In genomic region chr2:157404363-157404762, GRCh38 we compare ENCODE assay signal across 8 cellular contexts. TPM values are rescaled to one million over a fixed set of nuclear protein-coding genes. Genes with fewer than 3 reads are reported as not detected.
A peak's percentile ranks its signal among the peaks of the same experiment; 100 is the strongest.
DNase-seq lines count a peak whose midpoint lies in the region; ATAC-seq and TF ChIP-seq lines count a peak whose summit lies in the region.

No MANE protein-coding gene starts in this region.

- peaks cover 63% of the 10 kb centered on the region for H3K36me3 Mint-ChIP-seq in CD8-positive, alpha-beta T cell
- H3K36me3 Mint-ChIP-seq in natural killer cell, result no peaks in the 10 kb centered on the region

- no peaks in the 10 kb centered on the region for H3K27me3 Mint-ChIP-seq in CD8-positive, alpha-beta T cell (ENCODE audit: low read depth)
- no peaks in the 10 kb centered on the region for H3K27me3 Mint-ChIP-seq in natural killer cell (ENCODE audit: low read depth in 2 of 2)

- ATAC-seq in CD8-positive, alpha-beta T cell, result peak; percentile 92
- ATAC-seq in GM21390 (IDR thresholded peaks at IDR 0.05; ENCODE audit: unreplicated experiment) (peak; percentile 97), natural killer cell (peak; percentile 91 to 98 (median 94))

- no peaks in the 10 kb centered on the region for H3K27me3 ChIP-seq in CD8-positive, alpha-beta T cell (ENCODE audit: insufficient read depth, low read length)
- H3K27me3 ChIP-seq in dorsolateral prefrontal cortex, result no peaks in the 10 kb centered on the region

- peak overlapping the region; percentile 99 for H3K27ac Mint-ChIP-seq in CD8-positive, alpha-beta T cell
- peak overlapping the region; percentile 77 to 86 for H3K27ac Mint-ChIP-seq in natural killer cell

- H3K9me3 Mint-ChIP-seq in CD8-positive, alpha-beta T cell, result peaks cover 40% of the 10 kb centered on the region
- peaks cover 0 to 3% of the 10 kb centered on the region in 2 donors for H3K9me3 Mint-ChIP-seq in natural killer cell

- no peak overlapping the region for H3K4me3 ChIP-seq in CD8-positive, alpha-beta T cell (ENCODE audit: low read depth, low read length)
- no peak overlapping the region for H3K4me3 ChIP-seq in dorsolateral prefrontal cortex

- H3K36me3 ChIP-seq in CD8-positive, alpha-beta T cell (ENCODE audit: insufficient read depth, low read length), result no peaks in the 10 kb centered on the region

- peak overlapping the region; percentile 44 for H3K4me3 Mint-ChIP-seq in CD8-positive, alpha-beta T cell
- peak overlapping the region; percentile 71 for H3K4me3 Mint-ChIP-seq in natural killer cell

- POLR2A ChIA-PET in CD8-positive, alpha-beta T cell (lab: Charles Lee), result interaction anchor here (0.5 to 6.1 kb wide), 19 partner anchors 10 to 77 kb away, joined by 3 to 83 read pairs (median 5); partner anchors contain the start of gene CYTIP

- DNase-seq in CD8-positive, alpha-beta T cell, result peak; percentile 56 to 84 (median 72)
- peak; percentile 0 for DNase-seq in HK-2 (ENCODE audit: unreplicated experiment)
- peak; percentile 39 for DNase-seq in activated T-cell treated with anti-CD3 and anti-CD28 coated beads for 4 hours
- no peak for DNase-seq in natural killer cell
- DNase-seq in erythroblast (lab: John Stamatoyannopoulos, UW), result no peak
- DNase-seq in dorsolateral prefrontal cortex, result no peak
- DNase-seq in cardiac septum (ENCODE audit: low spot score), result no peak

- H3K4me1 ChIP-seq in CD8-positive, alpha-beta T cell (ENCODE audit: insufficient read depth, low read length), result peaks cover 55% of the 10 kb centered on the region

- no peak for TF ChIP-seq CTCF in CD8-positive, alpha-beta T cell (IDR thresholded peaks at IDR 0.05)
- TF ChIP-seq CTCF in natural killer cell (IDR thresholded peaks at IDR 0.05) (no peak), dorsolateral prefrontal cortex (IDR thresholded peaks at IDR 0.05 in 54 of 56, conservative IDR thresholded peaks at IDR 0.05 in 2 of 56; ENCODE audit: low read depth in 1 of 56, partially characterized antibody in 56 of 56) (no peak)

- CTCF ChIA-PET in CD8-positive, alpha-beta T cell (lab: Charles Lee), result interaction anchor here (0.7 to 3.0 kb wide), 15 partner anchors 10 to 102 kb away, joined by 3 to 26 read pairs (median 5); partner anchors contain the start of gene CYTIP

- peaks cover 69% of the 10 kb centered on the region for H3K4me1 Mint-ChIP-seq in CD8-positive, alpha-beta T cell (ENCODE audit: low read depth)
- peaks cover 51 to 56% of the 10 kb centered on the region in 2 donors for H3K4me1 Mint-ChIP-seq in natural killer cell

- intact Hi-C loops in CD8-positive, alpha-beta T cell (cut with DNase I, micrococcal nuclease), result loop anchor here (1.0 to 5.0 kb wide), 7 partner anchors 9 to 78 kb away; partner anchors contain the start of gene ERMN (in 1 of the 2)
- intact Hi-C loops in natural killer cell (cut with micrococcal nuclease) (loop anchor here (1.0 to 5.0 kb wide), 3 partner anchors 9 to 38 kb away; partner anchors contain the start of gene CYTIP), dorsolateral prefrontal cortex (cut with DNase I) (no loop called here), cardiac septum (cut with DNase I) (no loop called here)

- H3K27ac ChIP-seq in CD8-positive, alpha-beta T cell (ENCODE audit: low read depth, low read length), result peak overlapping the region; percentile 65
- H3K27ac ChIP-seq in dorsolateral prefrontal cortex, result no peak overlapping the region

- no peak for TF ChIP-seq POLR2A in erythroblast (IDR thresholded peaks at IDR 0.05; ENCODE audit: low read length)

- H3K9me3 ChIP-seq in CD8-positive, alpha-beta T cell (ENCODE audit: low read length), result no peaks in the 10 kb centered on the region

RNA-seq across cellular contexts. Expression of gene CYTIP, which starts 39.5 kb away (rescaled TPM):
- 100 to 1,000 TPM; 425 to 430 TPM for total RNA-seq in CD8-positive, alpha-beta T cell
- 100 to 1,000 TPM; 276 to 363 (median 357) TPM for total RNA-seq in natural killer cell
- 1 to 10 TPM in 99 of 120 experiments, under 1 TPM in 19, not detected in 2; 0.40 to 9.7 (median 1.8) TPM for total RNA-seq in dorsolateral prefrontal cortex
- total RNA-seq in cardiac septum, result 2.5 TPM

Comparison
In these comparisons a context has a peak if more than half of its experiments do, and no peak if none do; other contexts are left out.
1. DNase-seq: peak in CD8-positive, alpha-beta T cell (7 of 7), HK-2 (single experiment) and activated T-cell treated with anti-CD3 and anti-CD28 coated beads for 4 hours (single experiment); none in natural killer cell (single experiment), erythroblast (0 of 2), dorsolateral prefrontal cortex (0 of 10) and cardiac septum (single experiment).
2. RNA of gene CYTIP, which starts 39.5 kb away (total RNA-seq): 425 to 430 TPM in CD8-positive, alpha-beta T cell and 276 to 363 TPM in natural killer cell; 2.5 TPM in cardiac septum (single experiment) and 0.40 to 9.7 TPM in dorsolateral prefrontal cortex; every median in the first group is over 10 times any median in the second.
3. intact Hi-C loops: an anchor here in CD8-positive, alpha-beta T cell (1.0 to 5.0 kb wide) and natural killer cell (1.0 to 5.0 kb wide); none called in dorsolateral prefrontal cortex and cardiac septum.
4. Peak in every context shown above with its lines, with median percentiles within 50 percentile points of each other: ATAC-seq.